In genomic region chr15:29924750-29925149, GRCh38 we compare ENCODE assay signal across 12 cellular contexts.
A peak's percentile ranks its signal among the peaks of the same experiment; 100 is the strongest.
DNase-seq lines count a peak whose midpoint lies in the region; ATAC-seq, FAIRE-seq and TF ChIP-seq lines count a peak whose summit lies in the region.
"Had no signal": no experiment of that assay in that cellular context is flagged by ENCODE, and none has a peak within 500 bp of the region (broad histone marks: within the 10 kb centered on the region; RNA-seq: fewer than 3 reads in every experiment).

No MANE protein-coding gene starts in this region.

- TF ChIP-seq EP300 in esophagus muscularis mucosa (IDR thresholded peaks at IDR 0.05), result no peak

- no peak for TF ChIP-seq CTCF in A673 (conservative IDR thresholded peaks at IDR 0.05; ENCODE audit: low read depth, low read length)
- no peak for TF ChIP-seq CTCF in bronchial epithelial cell (IDR thresholded peaks at IDR 0.05; ENCODE audit: insufficient read depth, low read length, severe bottlenecking)
- TF ChIP-seq CTCF in esophagus muscularis mucosa (IDR thresholded peaks at IDR 0.05), result no peak
- no peak for TF ChIP-seq CTCF in psoas muscle (IDR thresholded peaks at IDR 0.05)

- 13% methylated on average over 4 of the region's 4 CpGs for WGBS in esophagus muscularis mucosa
- WGBS in psoas muscle, 3 donors, result 2 to 10% (median 9%) methylated on average over 4 of the region's 4 CpGs

- no peaks in the 10 kb centered on the region for H3K27me3 ChIP-seq in A673 (replicated peaks; ENCODE audit: insufficient read depth, low read depth, low read length, poor library complexity)
- H3K27me3 ChIP-seq in bronchial epithelial cell (ENCODE audit: control insufficient read depth, insufficient read depth, low read length), result no peaks in the 10 kb centered on the region
- H3K27me3 ChIP-seq in esophagus muscularis mucosa, result peaks cover 0 to 11% (median 0%) of the 10 kb centered on the region in 4 donors
- H3K27me3 ChIP-seq in psoas muscle (ENCODE audit: insufficient read depth in 3 of 3, low read length in 2 of 3), result peaks cover 0 to 2% (median 0%) of the 10 kb centered on the region in 3 donors

- H3K4me3 ChIP-seq in A673 (ENCODE audit: low read depth, low read length, poor library complexity, severe bottlenecking), result no peak overlapping the region
- no peak overlapping the region for H3K4me3 ChIP-seq in bronchial epithelial cell (ENCODE audit: low read depth, low read length)
- H3K4me3 ChIP-seq in esophagus muscularis mucosa, result no peak overlapping the region
- H3K4me3 ChIP-seq in psoas muscle, result no peak overlapping the region

- H3K36me3 ChIP-seq in A673 (ENCODE audit: insufficient read depth, low read length, poor library complexity, severe bottlenecking) (no peaks in the 10 kb centered on the region), bronchial epithelial cell (ENCODE audit: control insufficient read depth, insufficient read depth, low read length) (no peaks in the 10 kb centered on the region), esophagus muscularis mucosa (no peaks in the 10 kb centered on the region), psoas muscle (ENCODE audit: insufficient read depth in 1 of 2, low read depth in 1 of 2) (no peaks in the 10 kb centered on the region)

- FAIRE-seq in HTR-8/SVneo (lab: Jason Lieb, UNC) (peak; percentile 88), bronchial epithelial cell (lab: Jason Lieb, UNC) (no peak)

- CTCF ChIA-PET in A673 (lab: Charles Lee), result interaction anchor here (1.5 to 3.3 kb wide), 2 partner anchors 176 to 256 kb away, joined by 3 to 42 read pairs; no protein-coding TSS in a partner anchor

- no peak for TF ChIP-seq POLR2A in esophagus muscularis mucosa (IDR thresholded peaks at IDR 0.05; ENCODE audit: low read depth)

- H3K27ac ChIP-seq in A673 (ENCODE audit: low read depth, low read length, poor library complexity, severe bottlenecking) (no peak overlapping the region), esophagus muscularis mucosa (replicated peaks in 1 of 4) (no peak overlapping the region), psoas muscle (no peak overlapping the region)

- H3K4me1 ChIP-seq in A673 (ENCODE audit: insufficient read depth, low read length, poor library complexity, severe bottlenecking) (no peaks in the 10 kb centered on the region), esophagus muscularis mucosa (peaks cover 0 to 14% (median 0%) of the 10 kb centered on the region in 4 donors), psoas muscle (no peaks in the 10 kb centered on the region)

- intact Hi-C loops in A673 (cut with micrococcal nuclease; ENCODE audit: unreplicated experiment) (loop anchor here (1.0 to 5.0 kb wide), 3 partner anchors 176 to 256 kb away; no protein-coding TSS in a partner anchor), esophagus muscularis mucosa (cut with DNase I) (loop anchor here (5.0 to 10.0 kb wide), 2 partner anchors 110 to 177 kb away; no protein-coding TSS in a partner anchor), psoas muscle (cut with DNase I) (loop anchor here (5.0 to 10.0 kb wide), 2 partner anchors 100 to 177 kb away; partner anchors contain the start of gene TJP1 (in 1 of the 2))

- ATAC-seq in GM21515 (IDR thresholded peaks at IDR 0.05; ENCODE audit: unreplicated experiment) (no peak), psoas muscle (no peak)
- ATAC-seq: stimulated activated naive CD8-positive, alpha-beta T cell treated with anti-CD3 and anti-CD28 coated beads, Interleukin-15, amount 100 ng/mL, for 72 hours had no signal

- BruUV-seq in A673 (replicated peaks; lab: Mats Ljungman, UMichigan), result no TSS peak

- H3K9me3 ChIP-seq in A673 (ENCODE audit: low read depth, low read length, poor library complexity, severe bottlenecking) (no peaks in the 10 kb centered on the region), esophagus muscularis mucosa (no peaks in the 10 kb centered on the region), psoas muscle (no peaks in the 10 kb centered on the region)

- POLR2A ChIA-PET in A673 (lab: Charles Lee; ENCODE audit: low non-redundant PET), result no interaction called here

- DNase-seq in A673 (ENCODE audit: low spot score) (peak; percentile 13), HTR-8/SVneo (ENCODE audit: insufficient read length, low spot score) (peak; percentile 63), bronchial epithelial cell (ENCODE audit: low read depth) (peak; percentile 74), kidney glomerular epithelial cell (lab: John Stamatoyannopoulos, UW) (peak; percentile 87), esophagus muscularis mucosa (ENCODE audit: extremely low spot score) (no peak), psoas muscle (no peak)
- DNase-seq in stimulated activated naive CD4-positive, alpha-beta T cell (lab: John Stamatoyannopoulos, UW), result no peak
- DNase-seq: activated gamma-delta T cell; DND-41; naive B cell; stimulated activated naive CD8-positive, alpha-beta T cell treated with anti-CD3 and anti-CD28 coated beads, Interleukin-15, amount 100 ng/mL, for 72 hours had no signal

Comparison
In these comparisons a context has a peak if more than half of its experiments do, and no peak if none do; other contexts are left out.
1. DNase-seq: peak in A673 (single experiment), HTR-8/SVneo (single experiment), bronchial epithelial cell (single experiment) and kidney glomerular epithelial cell (single experiment); none in esophagus muscularis mucosa (single experiment), psoas muscle (0 of 2) and stimulated activated naive CD4-positive, alpha-beta T cell (0 of 6).